Comparison of ENCODE assay signal across 10 cellular contexts in genomic region chr12:107105410-107105703, GRCh38.
"Had no signal": no experiment of that assay in that cellular context is flagged by ENCODE, and none has a peak within 500 bp of the region (broad histone marks: within the 10 kb centered on the region; RNA-seq: fewer than 3 reads in every experiment).

No MANE protein-coding gene starts in this region.

- DNase-seq: activated CD4-positive, CD25-positive, alpha-beta regulatory T cell treated with anti-CD3 and anti-CD28 coated beads, Interleukin-2, amount 50 U/mL, for 72 hours; activated CD8-positive, alpha-beta memory T cell treated with anti-CD3 and anti-CD28 coated beads, Interleukin-2, amount 50 U/mL, for 48 hours; activated gamma-delta T cell; activated naive CD8-positive, alpha-beta T cell treated with anti-CD3 and anti-CD28 coated beads, Interleukin-2, amount 10 ng/mL, durations not matched to agents 7 days and 5 days; NCI-H1092; NCI-H2029 treated with DMSO at 0.1 percent for 48 hours had no signal

- H3K27me3 ChIP-seq: adrenal gland had no signal

- H3K4me1 ChIP-seq: adrenal gland had no signal

- H3K36me3 ChIP-seq: adrenal gland had no signal

- H3K27ac ChIP-seq: adrenal gland, SK-N-MC had no signal

- H3K9me3 ChIP-seq: adrenal gland had no signal

- FAIRE-seq: colon had no signal

- ATAC-seq: activated CD8-positive, alpha-beta T cell treated with anti-CD3 and anti-CD28 coated beads, Interleukin-2, amount 10 ng/mL, durations not matched to agents 7 days and 5 days had no signal

- H3K4me3 ChIP-seq: adrenal gland, SK-N-MC had no signal
